ENCODE assay signal across 11 cellular contexts in genomic region chr10:123146013-123146891, GRCh38. TPM values are rescaled to one million over a fixed set of nuclear protein-coding genes. Genes with fewer than 3 reads are reported as not detected.
A peak's percentile ranks its signal among the peaks of the same experiment; 100 is the strongest.
DNase-seq lines count a peak whose midpoint lies in the region; ATAC-seq and TF ChIP-seq lines count a peak whose summit lies in the region.
"Had no signal": no experiment of that assay in that cellular context is flagged by ENCODE, and none has a peak within 500 bp of the region (broad histone marks: within the 10 kb centered on the region; RNA-seq: fewer than 3 reads in every experiment).

No MANE protein-coding gene starts in this region.

- H2AFZ ChIP-seq in neural progenitor cell (replicated peaks), result no peak overlapping the region

- H3K4me2 ChIP-seq in neural progenitor cell, result peak overlapping the region; percentile 71

- no peak for TF ChIP-seq CTCF in coronary artery (IDR thresholded peaks at IDR 0.05)
- no peak for TF ChIP-seq CTCF in neural progenitor cell (IDR thresholded peaks at IDR 0.05)
- no peak for TF ChIP-seq CTCF in stomach (IDR thresholded peaks at IDR 0.05)

- no peaks in the 10 kb centered on the region for H3K9me3 ChIP-seq in neural progenitor cell (ENCODE audit: low read depth)
- no peaks in the 10 kb centered on the region for H3K9me3 ChIP-seq in stomach

- no peak for DNase-seq in T-helper 2 cell treated with Interferon-gamma antibody and Interleukin-4, amounts not matched to agents 5 μg/mL and 100 μg/mL, for 36 hours (ENCODE audit: low spot score)
- DNase-seq in T-helper 2 cell (no peak), H7 (peak; percentile 65), coronary artery (ENCODE audit: low spot score) (no peak), neural progenitor cell (ENCODE audit: low spot score) (peak; percentile 71), occipital lobe (lab: John Stamatoyannopoulos, UW) (no peak), stomach (no peak)
- DNase-seq: kidney, NCI-H2029 treated with DMSO at 0.1 percent for 48 hours had no signal

- no peaks in the 10 kb centered on the region for H3K79me2 ChIP-seq in neural progenitor cell (ENCODE audit: low read depth)

- peaks cover 14% of the 10 kb centered on the region for H3K36me3 Mint-ChIP-seq in T-helper 2 cell treated with Interferon-gamma antibody and Interleukin-4, amounts not matched to agents 5 μg/mL and 100 μg/mL, for 36 hours (ENCODE audit: low read depth)
- H3K36me3 Mint-ChIP-seq in neural progenitor cell, result no peaks in the 10 kb centered on the region

- TF ChIP-seq EP300 in stomach (IDR thresholded peaks at IDR 0.05), result no peak

- H3K27ac ChIP-seq in coronary artery, result no peak overlapping the region
- H3K27ac ChIP-seq in neural progenitor cell, result no peak overlapping the region
- no peak overlapping the region for H3K27ac ChIP-seq in stomach

- 2 to 8% (median 5%) methylated on average over 36 to 59 of the region's 59 CpGs for WGBS in stomach, 5 donors

- H3K4me3 ChIP-seq in H7 (ENCODE audit: insufficient read depth, low read depth, low read length) (no peak overlapping the region), coronary artery (peak overlapping the region; percentile 44), neural progenitor cell (peak overlapping the region; percentile 19), stomach (peak overlapping the region in 2 of 4 donors; percentile 5 to 28)

- H3K9me3 Mint-ChIP-seq in T-helper 2 cell treated with Interferon-gamma antibody and Interleukin-4, amounts not matched to agents 5 μg/mL and 100 μg/mL, for 36 hours, result peaks cover 8% of the 10 kb centered on the region
- H3K9me3 Mint-ChIP-seq in neural progenitor cell, result peaks cover 2% of the 10 kb centered on the region

- peak overlapping the region; percentile 70 for H3K27ac Mint-ChIP-seq in T-helper 2 cell treated with Interferon-gamma antibody and Interleukin-4, amounts not matched to agents 5 μg/mL and 100 μg/mL, for 36 hours
- H3K27ac Mint-ChIP-seq in neural progenitor cell, result no peak overlapping the region

- H3K36me3 ChIP-seq in H7 (replicated peaks; ENCODE audit: control insufficient read depth, insufficient read depth, low read length), result no peaks in the 10 kb centered on the region
- no peaks in the 10 kb centered on the region for H3K36me3 ChIP-seq in neural progenitor cell
- H3K36me3 ChIP-seq in stomach, result no peaks in the 10 kb centered on the region

- H3K4me1 ChIP-seq in neural progenitor cell, result peaks cover 45% of the 10 kb centered on the region
- H3K4me1 ChIP-seq in stomach, result peaks cover 10 to 77% (median 56%) of the 10 kb centered on the region in 4 donors

- no peak overlapping the region for H3K9ac ChIP-seq in neural progenitor cell

- peak overlapping the region; percentile 54 for H3K4me3 Mint-ChIP-seq in T-helper 2 cell treated with Interferon-gamma antibody and Interleukin-4, amounts not matched to agents 5 μg/mL and 100 μg/mL, for 36 hours
- peak overlapping the region; percentile 73 for H3K4me3 Mint-ChIP-seq in neural progenitor cell

- no peak for ATAC-seq in GM18511 (IDR thresholded peaks at IDR 0.05; ENCODE audit: unreplicated experiment)

- H3F3A ChIP-seq in neural progenitor cell (ENCODE audit: low read depth), result peaks cover 53% of the 10 kb centered on the region

- H3K4me1 Mint-ChIP-seq in T-helper 2 cell treated with Interferon-gamma antibody and Interleukin-4, amounts not matched to agents 5 μg/mL and 100 μg/mL, for 36 hours (ENCODE audit: low read depth), result peaks cover 15% of the 10 kb centered on the region
- peaks cover 30% of the 10 kb centered on the region for H3K4me1 Mint-ChIP-seq in neural progenitor cell

- peaks cover 100% of the 10 kb centered on the region for H3K27me3 ChIP-seq in H7 (ENCODE audit: control insufficient read depth, insufficient read depth, low read length)
- H3K27me3 ChIP-seq in neural progenitor cell, result peaks cover 100% of the 10 kb centered on the region
- H3K27me3 ChIP-seq in stomach, result peaks cover 91 to 100% (median 100%) of the 10 kb centered on the region in 3 donors

- TF ChIP-seq POLR2A in stomach (IDR thresholded peaks at IDR 0.05), result no peak

- peaks cover 90% of the 10 kb centered on the region for H4K20me1 ChIP-seq in neural progenitor cell (ENCODE audit: low read depth)

- intact Hi-C loops in stomach (cut with DNase I; ENCODE audit: low total_unique reads), result no loop called here

- H3K27me3 Mint-ChIP-seq in T-helper 2 cell treated with Interferon-gamma antibody and Interleukin-4, amounts not matched to agents 5 μg/mL and 100 μg/mL, for 36 hours (ENCODE audit: low read depth), result peaks cover 78% of the 10 kb centered on the region
- H3K27me3 Mint-ChIP-seq in neural progenitor cell (ENCODE audit: insufficient read depth, low read depth), result peaks cover 86% of the 10 kb centered on the region

RNA-seq across cellular contexts. Expression of gene HMX2, which starts 1.7 kb away (rescaled TPM):
- total RNA-seq in H7 (2014; rRNA removed; shearing (Covaris generic)), result 0.07 TPM in 1 of 2 replicates, not detected in the other
- total RNA-seq in neural progenitor cell (ENCODE audit: low replicate concordance) (0.15 and 0.21 TPM in 2 replicates), occipital lobe (not detected), stomach (not detected)
- not detected for polyA plus RNA-seq in stomach
- total RNA-seq: subcutaneous adipose tissue had no signal

RNA-seq across cellular contexts. Expression of gene BUB3, which starts 8.0 kb away (rescaled TPM):
- 338 and 359 TPM in 2 replicates for total RNA-seq in H7 (2014; rRNA removed; shearing (Covaris generic))
- total RNA-seq in neural progenitor cell (ENCODE audit: low replicate concordance) (245 and 249 TPM in 2 replicates), occipital lobe (112 TPM), stomach (100 to 1,000 TPM in 3 of 5 donors, 10 to 100 TPM in 2; 51.3 to 160 (median 117) TPM)
- polyA plus RNA-seq in stomach, result 10 to 100 TPM; 33.4 to 45.4 (median 36.4) TPM

RNA-seq across cellular contexts. Expression of gene HMX3, which starts 10.5 kb away (rescaled TPM):
- not detected in 2 replicates for total RNA-seq in H7 (2014; rRNA removed; shearing (Covaris generic))
- total RNA-seq in neural progenitor cell (ENCODE audit: low replicate concordance) (0.12 TPM in 1 of 2 replicates, not detected in the other), occipital lobe (not detected), stomach (under 1 TPM in 1 of 5 donors, not detected in 4; 0.37 TPM)
- polyA plus RNA-seq in stomach, result not detected
- total RNA-seq: kidney, subcutaneous adipose tissue had no signal

Comparison
In these comparisons a context has a peak if more than half of its experiments do, and no peak if none do; other contexts are left out.
1. DNase-seq: peak in H7 (single experiment) and neural progenitor cell (single experiment); none in T-helper 2 cell treated with Interferon-gamma antibody and Interleukin-4, amounts not matched to agents 5 μg/mL and 100 μg/mL, for 36 hours (single experiment), T-helper 2 cell (0 of 5), coronary artery (single experiment), occipital lobe (single experiment) and stomach (single experiment).